14 cellular contexts compared by ENCODE assay signal in genomic region chr5:53091304-53091703, GRCh38. TPM values are rescaled to one million over a fixed set of nuclear protein-coding genes. Genes with fewer than 3 reads are reported as not detected.
DNase-seq lines count a peak whose midpoint lies in the region; ATAC-seq and TF ChIP-seq lines count a peak whose summit lies in the region.
"Had no signal": no experiment of that assay in that cellular context is flagged by ENCODE, and none has a peak within 500 bp of the region (broad histone marks: within the 10 kb centered on the region; RNA-seq: fewer than 3 reads in every experiment).

No MANE protein-coding gene starts in this region.

- TF ChIP-seq CTCF in BJ (IDR thresholded peaks at IDR 0.05; ENCODE audit: insufficient read depth, low read depth, low read length) (0 out of 2 replicates have a peak, but pooled peaks have one; percentile 22), chondrocyte (IDR thresholded peaks at IDR 0.05) (peak; percentile 54), mesothelial cell of epicardium (IDR thresholded peaks at IDR 0.05; ENCODE audit: unreplicated experiment) (no peak)

- no peak overlapping the region for H2BK120ac ChIP-seq in mesendoderm (ENCODE audit: low read depth, low read length)

- POLR2A ChIA-PET in BJ (lab: Charles Lee), result no interaction called here

- H4K8ac ChIP-seq in mesendoderm (ENCODE audit: low read depth, low read length), result no peak overlapping the region

- H3K36me3 Mint-ChIP-seq in chondrocyte (ENCODE audit: low read depth) (no peaks in the 10 kb centered on the region), mesothelial cell of epicardium (no peaks in the 10 kb centered on the region)
- no peaks in the 10 kb centered on the region for H3K36me3 Mint-ChIP-seq in natural killer cell treated with Interleukin-12 subunit alpha and Interleukin-12 subunit beta and Interleukin-15 and Interleukin-18, amount 100 ng/mL, for 72 hours
- H3K36me3 Mint-ChIP-seq: stimulated activated naive B cell treated with anti-CD40 and anti-IgM and Interleukin-4, amounts not matched to agents 10 μg/mL and 1 μg/mL and 100 μg/mL, for 72 hours had no signal

- H2AK5ac ChIP-seq in mesendoderm (ENCODE audit: low read length), result no peak overlapping the region

- no peak overlapping the region for H2BK15ac ChIP-seq in mesendoderm (replicated peaks; ENCODE audit: low read depth)

- no peak overlapping the region for H3K4me3 Mint-ChIP-seq in chondrocyte (ENCODE audit: unreplicated experiment)
- no peak overlapping the region for H3K4me3 Mint-ChIP-seq in natural killer cell treated with Interleukin-12 subunit alpha and Interleukin-12 subunit beta and Interleukin-15 and Interleukin-18, amount 100 ng/mL, for 72 hours
- H3K4me3 Mint-ChIP-seq in mesothelial cell of epicardium, result no peak overlapping the region
- H3K4me3 Mint-ChIP-seq: stimulated activated naive B cell treated with anti-CD40 and anti-IgM and Interleukin-4, amounts not matched to agents 10 μg/mL and 1 μg/mL and 100 μg/mL, for 72 hours had no signal

- H3K27ac Mint-ChIP-seq in chondrocyte (ENCODE audit: unreplicated experiment) (no peak overlapping the region), mesothelial cell of epicardium (no peak overlapping the region)
- H3K27ac Mint-ChIP-seq in natural killer cell treated with Interleukin-12 subunit alpha and Interleukin-12 subunit beta and Interleukin-15 and Interleukin-18, amount 100 ng/mL, for 72 hours, result no peak overlapping the region
- H3K27ac Mint-ChIP-seq: stimulated activated naive B cell treated with anti-CD40 and anti-IgM and Interleukin-4, amounts not matched to agents 10 μg/mL and 1 μg/mL and 100 μg/mL, for 72 hours had no signal

- H3K23ac ChIP-seq in mesendoderm (ENCODE audit: low read length), result no peak overlapping the region

- H3K27ac ChIP-seq in mesendoderm (ENCODE audit: low read depth, low read length), result no peak overlapping the region
- H3K27ac ChIP-seq: body of pancreas had no signal

- CTCF ChIA-PET in BJ (lab: Yijun Ruan, JAX), result interaction anchor here (0.5 to 7.2 kb wide), 4 partner anchors 24 to 143 kb away, joined by 3 to 57 read pairs (median 6); no protein-coding TSS in a partner anchor

- H3K79me1 ChIP-seq in mesendoderm (ENCODE audit: low read length), result no peaks in the 10 kb centered on the region

- H3K9ac ChIP-seq in mesendoderm (ENCODE audit: low read length), result no peak overlapping the region

- H3K27me3 ChIP-seq in BJ (ENCODE audit: control insufficient read depth, insufficient read depth, low read length) (no peaks in the 10 kb centered on the region), mesendoderm (ENCODE audit: insufficient read depth, low read length, poor library complexity) (no peaks in the 10 kb centered on the region)
- H3K27me3 ChIP-seq: body of pancreas had no signal

- no peak overlapping the region for H3K18ac ChIP-seq in mesendoderm (ENCODE audit: low read length)

- peaks cover 16% of the 10 kb centered on the region for H3K4me1 Mint-ChIP-seq in chondrocyte (ENCODE audit: low read depth)
- peaks cover 0 to 9% of the 10 kb centered on the region in 2 donors for H3K4me1 Mint-ChIP-seq in natural killer cell treated with Interleukin-12 subunit alpha and Interleukin-12 subunit beta and Interleukin-15 and Interleukin-18, amount 100 ng/mL, for 72 hours (ENCODE audit: low read depth in 2 of 2)
- H3K4me1 Mint-ChIP-seq in mesothelial cell of epicardium, result peaks cover 17% of the 10 kb centered on the region

- H4K5ac ChIP-seq in mesendoderm (ENCODE audit: low read length), result no peak overlapping the region

- H3K4me1 ChIP-seq in mesendoderm (ENCODE audit: control insufficient read depth, low read depth, low read length), result no peaks in the 10 kb centered on the region
- H3K4me1 ChIP-seq: Caco-2 had no signal

- no peak overlapping the region for H3K4ac ChIP-seq in mesendoderm (ENCODE audit: low read depth, low read length)

- WGBS in mesendoderm (ENCODE audit: extremely low coverage, insufficient coverage, low lambda C conversion rate), result no CpG with 5 or more reads among the region's 2 CpGs

- H3K27me3 Mint-ChIP-seq in chondrocyte (ENCODE audit: low read depth), result no peaks in the 10 kb centered on the region
- H3K27me3 Mint-ChIP-seq in natural killer cell treated with Interleukin-12 subunit alpha and Interleukin-12 subunit beta and Interleukin-15 and Interleukin-18, amount 100 ng/mL, for 72 hours, result peaks cover 0 to 2% of the 10 kb centered on the region in 2 donors
- no peaks in the 10 kb centered on the region for H3K27me3 Mint-ChIP-seq in mesothelial cell of epicardium (ENCODE audit: low read depth)
- H3K27me3 Mint-ChIP-seq: stimulated activated naive B cell treated with anti-CD40 and anti-IgM and Interleukin-4, amounts not matched to agents 10 μg/mL and 1 μg/mL and 100 μg/mL, for 72 hours had no signal

- DNase-seq in BJ (ENCODE audit: low read depth), result no peak
- DNase-seq in LHCN-M2 (ENCODE audit: low read depth), result peak; percentile 65
- DNase-seq in chondrocyte (ENCODE audit: low spot score), result no peak
- DNase-seq in mesendoderm, result peak; percentile 21
- no peak for DNase-seq in NCI-H69 (lab: John Stamatoyannopoulos, UW)
- DNase-seq in natural killer cell treated with Interleukin-12 subunit alpha and Interleukin-12 subunit beta and Interleukin-15 and Interleukin-18, amount 100 ng/mL, for 72 hours (ENCODE audit: low spot score), result no peak
- DNase-seq in ureter (ENCODE audit: low spot score), result no peak
- DNase-seq in mesothelial cell of epicardium (ENCODE audit: low spot score in 2 of 2, unreplicated experiment in 2 of 2), result no peak
- DNase-seq: activated CD8-positive, alpha-beta memory T cell treated with anti-CD3 and anti-CD28 coated beads, Interleukin-2, amount 50 U/mL, for 48 hours; body of pancreas; Caco-2; SHP77 treated with DMSO at 0.1 percent for 48 hours; stimulated activated CD4-positive, alpha-beta T cell treated with anti-CD3 and anti-CD28 coated beads, Interleukin-2, amount 100 ng/mL, for 24 hours; stimulated activated naive B cell treated with anti-CD40 and anti-IgM and Interleukin-4, amounts not matched to agents 10 μg/mL and 1 μg/mL and 100 μg/mL, for 72 hours had no signal

- no peak overlapping the region for H3K56ac ChIP-seq in mesendoderm (ENCODE audit: low read length)

- no peaks in the 10 kb centered on the region for H3K79me2 ChIP-seq in mesendoderm (ENCODE audit: control insufficient read depth, insufficient read depth, low read length)

- no peak overlapping the region for H2BK5ac ChIP-seq in mesendoderm (ENCODE audit: low read length)

- ATAC-seq in natural killer cell treated with Interleukin-12 subunit alpha and Interleukin-12 subunit beta and Interleukin-15 and Interleukin-18, amount 100 ng/mL, for 72 hours, result no peak
- ATAC-seq: body of pancreas; stimulated activated naive B cell treated with anti-CD40 and anti-IgM and Interleukin-4, amounts not matched to agents 10 μg/mL and 1 μg/mL and 100 μg/mL, for 72 hours had no signal

- H3K4me3 ChIP-seq in BJ (ENCODE audit: low read depth, low read length), result no peak overlapping the region
- no peak overlapping the region for H3K4me3 ChIP-seq in mesendoderm (ENCODE audit: low read length)
- H3K4me3 ChIP-seq: body of pancreas had no signal

- H3K36me3 ChIP-seq in BJ (ENCODE audit: control insufficient read depth, insufficient read depth, low read length) (peaks cover 5% of the 10 kb centered on the region), mesendoderm (ENCODE audit: control insufficient read depth, insufficient read depth, low read length) (no peaks in the 10 kb centered on the region)

- no peaks in the 10 kb centered on the region for H3K9me3 Mint-ChIP-seq in chondrocyte (ENCODE audit: low read depth)
- H3K9me3 Mint-ChIP-seq in natural killer cell treated with Interleukin-12 subunit alpha and Interleukin-12 subunit beta and Interleukin-15 and Interleukin-18, amount 100 ng/mL, for 72 hours, result no peaks in the 10 kb centered on the region
- H3K9me3 Mint-ChIP-seq in mesothelial cell of epicardium, result no peaks in the 10 kb centered on the region
- H3K9me3 Mint-ChIP-seq: stimulated activated naive B cell treated with anti-CD40 and anti-IgM and Interleukin-4, amounts not matched to agents 10 μg/mL and 1 μg/mL and 100 μg/mL, for 72 hours had no signal

- H3K4me2 ChIP-seq in mesendoderm (ENCODE audit: low read length), result no peak overlapping the region

RNA-seq across cellular contexts. Expression of gene MOCS2, which starts 18.3 kb away (rescaled TPM):
- 22.2 and 46.4 TPM in 2 replicates for polyA plus RNA-seq in BJ (2011; rRNA removed)
- polyA minus RNA-seq in BJ (2011; rRNA and poly(A)+ RNA removed), result 6.1 and 7.0 TPM in 2 replicates
- total RNA-seq in LHCN-M2 (2014; rRNA removed), result 67.6 and 76.3 TPM in 2 replicates
- polyA plus RNA-seq in LHCN-M2 (2012), result 49.0 TPM
- total RNA-seq in chondrocyte, result 33.1 to 41.6 TPM (median 34.1 TPM) in 3 replicates
- polyA plus RNA-seq in mesendoderm (2013, experiment 1 of 2), result 21.4 TPM
- polyA plus RNA-seq in mesendoderm (2013, experiment 2 of 2), result 21.2 TPM
- 10 to 100 TPM; 14.7 to 16.6 TPM for total RNA-seq in natural killer cell treated with Interleukin-12 subunit alpha and Interleukin-12 subunit beta and Interleukin-15 and Interleukin-18, amount 100 ng/mL, for 72 hours
- total RNA-seq in ureter, result 26.9 TPM
- 20.5 to 21.5 TPM (median 21.1 TPM) in 3 replicates for total RNA-seq in mesothelial cell of epicardium

Comparison
In these comparisons a context has a peak if more than half of its experiments do, and no peak if none do; other contexts are left out.
1. DNase-seq: peak in LHCN-M2 (single experiment) and mesendoderm (single experiment); none in BJ (single experiment), chondrocyte (single experiment), NCI-H69 (single experiment), natural killer cell treated with Interleukin-12 subunit alpha and Interleukin-12 subunit beta and Interleukin-15 and Interleukin-18, amount 100 ng/mL, for 72 hours (single experiment), ureter (single experiment) and mesothelial cell of epicardium (0 of 2).